In the genomic region with DNA sequence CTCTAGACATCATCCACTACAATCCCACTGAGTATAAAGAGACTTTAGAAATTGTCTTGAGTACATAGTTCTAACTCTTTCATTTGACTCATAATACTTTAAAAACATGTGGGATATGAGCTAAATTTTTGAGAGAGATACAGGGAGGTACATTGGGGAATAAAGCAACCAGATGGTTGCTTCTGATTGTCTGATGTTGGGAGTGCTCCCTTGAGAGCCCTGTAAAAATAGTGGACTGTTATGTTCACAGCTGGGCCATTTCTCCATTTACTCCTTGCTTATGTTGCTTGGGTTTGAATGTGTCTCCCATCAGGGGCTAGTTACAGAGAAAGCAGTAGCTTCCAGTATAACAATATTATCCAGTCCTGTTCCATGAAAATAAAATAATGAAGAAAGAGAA, we compare ENCODE assay signal across 26 cellular contexts.
"Had no signal": no experiment of that assay in that cellular context is flagged by ENCODE, and none has a peak within 500 bp of the region (broad histone marks: within the 10 kb centered on the region; RNA-seq: fewer than 3 reads in every experiment).

No MANE protein-coding gene starts in this region.

- H3K36me3 ChIP-seq: uterus had no signal

- H3K4me3 ChIP-seq: esophagus squamous epithelium, lower lobe of right lung, psoas muscle, skin epidermis, spleen, transverse colon, upper lobe of right lung, uterus had no signal

- H3K9me3 Mint-ChIP-seq: effector memory CD8-positive, alpha-beta T cell; immature natural killer cell; naive thymus-derived CD8-positive, alpha-beta T cell; nephron progenitor cell; stimulated activated naive B cell treated with anti-CD40 and anti-IgM and Interleukin-4, amounts not matched to agents 10 μg/mL and 1 μg/mL and 100 μg/mL, for 72 hours; stimulated activated naive CD8-positive, alpha-beta T cell treated with anti-CD3 and anti-CD28 coated beads, Interleukin-15, Interleukin-2, amounts not matched to agents 100 ng/mL and 50 ng/mL, for 24 hours had no signal

- H3K9me3 ChIP-seq: esophagus squamous epithelium, lower lobe of right lung, psoas muscle, spleen, transverse colon, upper lobe of right lung, uterus had no signal

- ATAC-seq: effector memory CD8-positive, alpha-beta T cell; left colon; left ventricle myocardium superior; lower lobe of right lung; naive thymus-derived CD8-positive, alpha-beta T cell; psoas muscle; right cardiac atrium; stimulated activated naive B cell treated with anti-CD40 and anti-IgM and Interleukin-4, amounts not matched to agents 10 μg/mL and 1 μg/mL and 100 μg/mL, for 72 hours; upper lobe of right lung had no signal

- H3K27me3 Mint-ChIP-seq: effector memory CD8-positive, alpha-beta T cell; naive thymus-derived CD8-positive, alpha-beta T cell; stimulated activated naive B cell treated with anti-CD40 and anti-IgM and Interleukin-4, amounts not matched to agents 10 μg/mL and 1 μg/mL and 100 μg/mL, for 72 hours; stimulated activated naive CD8-positive, alpha-beta T cell treated with anti-CD3 and anti-CD28 coated beads, Interleukin-15, Interleukin-2, amounts not matched to agents 100 ng/mL and 50 ng/mL, for 24 hours had no signal

- H3K4me1 Mint-ChIP-seq: immature natural killer cell; naive thymus-derived CD8-positive, alpha-beta T cell; stimulated activated naive B cell treated with anti-CD40 and anti-IgM and Interleukin-4, amounts not matched to agents 10 μg/mL and 1 μg/mL and 100 μg/mL, for 72 hours had no signal

- H3K4me3 Mint-ChIP-seq: effector memory CD8-positive, alpha-beta T cell; immature natural killer cell; naive thymus-derived CD8-positive, alpha-beta T cell; nephron progenitor cell; stimulated activated naive B cell treated with anti-CD40 and anti-IgM and Interleukin-4, amounts not matched to agents 10 μg/mL and 1 μg/mL and 100 μg/mL, for 72 hours; stimulated activated naive CD8-positive, alpha-beta T cell treated with anti-CD3 and anti-CD28 coated beads, Interleukin-15, Interleukin-2, amounts not matched to agents 100 ng/mL and 50 ng/mL, for 24 hours had no signal

- H3K27ac ChIP-seq: esophagus squamous epithelium, lower lobe of right lung, psoas muscle, skin epidermis, spleen, transverse colon, upper lobe of right lung, uterus had no signal

- H3K27me3 ChIP-seq: esophagus squamous epithelium, spleen, transverse colon, upper lobe of right lung, uterus had no signal

- DNase-seq: cortex of kidney; effector memory CD8-positive, alpha-beta T cell; erythroblast; esophagus squamous epithelium; foreskin melanocyte; hypothalamus; immature natural killer cell; islet precursor cell; kidney glomerular epithelial cell; left colon; left ventricle myocardium superior; lower lobe of right lung; naive thymus-derived CD8-positive, alpha-beta T cell; nephron progenitor cell; nucleus accumbens; psoas muscle; right cardiac atrium; spleen; stimulated activated CD4-positive, alpha-beta T cell treated with anti-CD3 and anti-CD28 coated beads, Interleukin-4, amount 100 ng/mL, for 4 hours; stimulated activated naive B cell treated with anti-CD40 and anti-IgM and Interleukin-4, amounts not matched to agents 10 μg/mL and 1 μg/mL and 100 μg/mL, for 72 hours; transverse colon; upper lobe of right lung; uterus had no signal

- H3K4me1 ChIP-seq: esophagus squamous epithelium, lower lobe of right lung, psoas muscle, spleen, transverse colon, upper lobe of right lung, uterus had no signal

- H3K27ac Mint-ChIP-seq: effector memory CD8-positive, alpha-beta T cell; immature natural killer cell; naive thymus-derived CD8-positive, alpha-beta T cell; nephron progenitor cell; stimulated activated naive B cell treated with anti-CD40 and anti-IgM and Interleukin-4, amounts not matched to agents 10 μg/mL and 1 μg/mL and 100 μg/mL, for 72 hours; stimulated activated naive CD8-positive, alpha-beta T cell treated with anti-CD3 and anti-CD28 coated beads, Interleukin-15, Interleukin-2, amounts not matched to agents 100 ng/mL and 50 ng/mL, for 24 hours had no signal

- FAIRE-seq: endometrium had no signal
